16 cellular contexts compared by ENCODE assay signal in the genomic region with DNA sequence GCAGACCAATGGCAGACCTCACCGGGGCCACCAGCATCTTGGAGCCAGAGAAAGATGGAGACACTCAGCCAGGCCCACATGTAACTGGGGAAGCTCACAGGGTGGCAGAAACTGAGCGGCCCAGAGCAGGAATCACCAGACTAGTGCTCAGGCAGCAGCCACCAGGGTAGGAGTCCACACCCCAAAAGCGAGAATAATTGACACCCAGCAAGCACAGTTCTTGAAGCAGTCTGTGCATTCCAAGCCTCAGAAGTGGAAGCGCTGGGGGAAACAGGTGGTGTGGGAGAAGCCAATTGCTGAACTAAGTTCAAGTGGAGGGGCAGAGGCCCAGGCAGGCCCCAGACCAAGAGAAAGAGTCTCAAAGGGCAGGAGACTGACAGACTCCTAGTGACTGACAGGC. TPM values are rescaled to one million over a fixed set of nuclear protein-coding genes. Genes with fewer than 3 reads are reported as not detected.
DNase-seq lines count a peak whose midpoint lies in the region; ATAC-seq, FAIRE-seq and TF ChIP-seq lines count a peak whose summit lies in the region.
"Had no signal": no experiment of that assay in that cellular context is flagged by ENCODE, and none has a peak within 500 bp of the region (broad histone marks: within the 10 kb centered on the region; RNA-seq: fewer than 3 reads in every experiment).

No MANE protein-coding gene starts in this region.

- CTCF ChIA-PET in PC-3 (lab: Charles Lee) = no interaction called here

- H3K4me2 ChIP-seq in PC-3 (ENCODE audit: low read length) = no peak overlapping the region

- H2AFZ ChIP-seq in PC-3 (ENCODE audit: low read length) = no peak overlapping the region

- H3K9ac ChIP-seq in PC-3 (ENCODE audit: low read length) = no peak overlapping the region

- H3K4me1 Mint-ChIP-seq in nephron progenitor cell (peaks cover 39% of the 10 kb centered on the region), type B pancreatic cell (ENCODE audit: unreplicated experiment) (peaks cover 7% of the 10 kb centered on the region)
- H3K4me1 Mint-ChIP-seq: activated naive CD4-positive, alpha-beta T cell treated with anti-CD3 and anti-CD28 coated beads, Interleukin-2, amount 50 U/mL, for 24 hours; memory B cell; stimulated activated memory B cell treated with anti-CD40 and anti-IgM and Interleukin-4, amounts not matched to agents 10 μg/mL and 1 μg/mL and 100 μg/mL, for 72 hours had no signal

- H3K36me3 ChIP-seq in esophagus muscularis mucosa = peaks cover 15 to 68% (median 61%) of the 10 kb centered on the region in 4 donors
- peaks cover 18% of the 10 kb centered on the region for H3K36me3 ChIP-seq in PC-3 (ENCODE audit: low read depth, low read length)
- H3K36me3 ChIP-seq: pancreas had no signal

- peaks cover 36% of the 10 kb centered on the region for H3K36me3 Mint-ChIP-seq in nephron progenitor cell (ENCODE audit: low read depth)
- H3K36me3 Mint-ChIP-seq in type B pancreatic cell = peaks cover 10% of the 10 kb centered on the region
- H3K36me3 Mint-ChIP-seq: activated naive CD4-positive, alpha-beta T cell treated with anti-CD3 and anti-CD28 coated beads, Interleukin-2, amount 50 U/mL, for 24 hours; memory B cell; stimulated activated memory B cell treated with anti-CD40 and anti-IgM and Interleukin-4, amounts not matched to agents 10 μg/mL and 1 μg/mL and 100 μg/mL, for 72 hours had no signal

- no peak for ATAC-seq in PC-3
- ATAC-seq: stimulated activated memory B cell treated with anti-CD40 and anti-IgM and Interleukin-4, amounts not matched to agents 10 μg/mL and 1 μg/mL and 100 μg/mL, for 72 hours had no signal

- peaks cover 41 to 58% (median 53%) of the 10 kb centered on the region in 4 donors for H3K4me1 ChIP-seq in esophagus muscularis mucosa
- H3K4me1 ChIP-seq in PC-3 (ENCODE audit: insufficient read depth, low read length) = peaks cover 6% of the 10 kb centered on the region
- H3K4me1 ChIP-seq: pancreas had no signal

- WGBS in esophagus muscularis mucosa = 74% methylated on average over 4 of the region's 4 CpGs

- H3K4me3 ChIP-seq in esophagus muscularis mucosa = no peak overlapping the region
- H3K4me3 ChIP-seq in PC-3 (ENCODE audit: low read length) = no peak overlapping the region
- H3K4me3 ChIP-seq: pancreas had no signal

- H3K27ac ChIP-seq in angular gyrus (ENCODE audit: low read depth, low read length) (peak overlapping the region; percentile 53), esophagus muscularis mucosa (replicated peaks in 1 of 4) (peak overlapping the region; percentile 24 to 65 (median 46)), PC-3 (ENCODE audit: low read length) (no peak overlapping the region)

- no TSS peak for BruUV-seq in PC-3 (replicated peaks; lab: Mats Ljungman, UMichigan)

- no peaks in the 10 kb centered on the region for H3K9me2 ChIP-seq in PC-3 (replicated peaks; ENCODE audit: low read length)

- intact Hi-C loops in esophagus muscularis mucosa (cut with DNase I) = no loop called here
- intact Hi-C loops in PC-3 (cut with micrococcal nuclease) = no loop called here

- no peaks in the 10 kb centered on the region for H3F3A ChIP-seq in PC-3 (ENCODE audit: low read length, unreplicated experiment)

- H3K79me2 ChIP-seq in PC-3 (ENCODE audit: low read length) = peaks cover 12% of the 10 kb centered on the region

- no peak for TF ChIP-seq EP300 in esophagus muscularis mucosa (IDR thresholded peaks at IDR 0.05)

- no peak for DNase-seq in esophagus muscularis mucosa (ENCODE audit: extremely low spot score)
- DNase-seq in nephron progenitor cell = no peak
- DNase-seq in type B pancreatic cell (ENCODE audit: extremely low spot score, unreplicated experiment) = no peak
- no peak for DNase-seq in PC-3
- DNase-seq in NCI-H1092 treated with DMSO at 0.1 percent for 48 hours (lab: John Stamatoyannopoulos, UW) = no peak
- DNase-seq in urothelium cell line (ENCODE audit: low spot score) = no peak
- DNase-seq: NCI-H1417 treated with DMSO at 0.1 percent for 48 hours, NCI-H524 treated with DMSO at 0.1 percent for 48 hours, SHP77 had no signal

- H3K27me3 Mint-ChIP-seq in nephron progenitor cell (ENCODE audit: low read depth, poor library complexity) (no peaks in the 10 kb centered on the region), type B pancreatic cell (no peaks in the 10 kb centered on the region)
- H3K27me3 Mint-ChIP-seq: activated naive CD4-positive, alpha-beta T cell treated with anti-CD3 and anti-CD28 coated beads, Interleukin-2, amount 50 U/mL, for 24 hours; memory B cell; stimulated activated memory B cell treated with anti-CD40 and anti-IgM and Interleukin-4, amounts not matched to agents 10 μg/mL and 1 μg/mL and 100 μg/mL, for 72 hours had no signal

- no peaks in the 10 kb centered on the region for H3K27me3 ChIP-seq in esophagus muscularis mucosa
- no peaks in the 10 kb centered on the region for H3K27me3 ChIP-seq in PC-3 (ENCODE audit: low read length)
- H3K27me3 ChIP-seq: pancreas had no signal

- POLR2A ChIA-PET in PC-3 (lab: Charles Lee; ENCODE audit: unreplicated experiment) = no interaction called here

- H3K9me3 ChIP-seq in esophagus muscularis mucosa (no peaks in the 10 kb centered on the region), PC-3 (ENCODE audit: low read length) (no peaks in the 10 kb centered on the region)
- H3K9me3 ChIP-seq: pancreas had no signal

- H3K27ac Mint-ChIP-seq in nephron progenitor cell (peak overlapping the region; percentile 57), type B pancreatic cell (peak overlapping the region; percentile 61)
- H3K27ac Mint-ChIP-seq: activated naive CD4-positive, alpha-beta T cell treated with anti-CD3 and anti-CD28 coated beads, Interleukin-2, amount 50 U/mL, for 24 hours; memory B cell; stimulated activated memory B cell treated with anti-CD40 and anti-IgM and Interleukin-4, amounts not matched to agents 10 μg/mL and 1 μg/mL and 100 μg/mL, for 72 hours had no signal

- H3K4me3 Mint-ChIP-seq in nephron progenitor cell = no peak overlapping the region
- no peak overlapping the region for H3K4me3 Mint-ChIP-seq in type B pancreatic cell
- H3K4me3 Mint-ChIP-seq: activated naive CD4-positive, alpha-beta T cell treated with anti-CD3 and anti-CD28 coated beads, Interleukin-2, amount 50 U/mL, for 24 hours; memory B cell; stimulated activated memory B cell treated with anti-CD40 and anti-IgM and Interleukin-4, amounts not matched to agents 10 μg/mL and 1 μg/mL and 100 μg/mL, for 72 hours had no signal

- H4K20me1 ChIP-seq in PC-3 (ENCODE audit: low read length) = no peaks in the 10 kb centered on the region

- no peak for FAIRE-seq in urothelium cell line (lab: Jason Lieb, UNC)
- FAIRE-seq: pancreas, TTC549 had no signal

- no peaks in the 10 kb centered on the region for H3K9me3 Mint-ChIP-seq in nephron progenitor cell
- no peaks in the 10 kb centered on the region for H3K9me3 Mint-ChIP-seq in type B pancreatic cell
- H3K9me3 Mint-ChIP-seq: activated naive CD4-positive, alpha-beta T cell treated with anti-CD3 and anti-CD28 coated beads, Interleukin-2, amount 50 U/mL, for 24 hours; memory B cell; stimulated activated memory B cell treated with anti-CD40 and anti-IgM and Interleukin-4, amounts not matched to agents 10 μg/mL and 1 μg/mL and 100 μg/mL, for 72 hours had no signal

- no peak for TF ChIP-seq POLR2A in esophagus muscularis mucosa (IDR thresholded peaks at IDR 0.05; ENCODE audit: low read depth)

- TF ChIP-seq CTCF in esophagus muscularis mucosa (IDR thresholded peaks at IDR 0.05) = no peak
- TF ChIP-seq CTCF in nephron progenitor cell (IDR thresholded peaks at IDR 0.05) = no peak
- no peak for TF ChIP-seq CTCF in type B pancreatic cell (conservative IDR thresholded peaks at IDR 0.05)
- TF ChIP-seq CTCF in PC-3 (conservative IDR thresholded peaks at IDR 0.05; ENCODE audit: low read depth, low read length) = no peak

RNA-seq across cellular contexts. Expression of a gene that starts 8.0 kb away (rescaled TPM):
- 10 to 100 TPM; 58.0 to 87.4 (median 72.9) TPM for total RNA-seq in esophagus muscularis mucosa
- 105 and 231 TPM in 2 replicates for total RNA-seq in type B pancreatic cell (ENCODE audit: low replicate concordance)
- total RNA-seq in PC-3 (2014; rRNA removed) = 229 and 263 TPM in 2 replicates

RNA-seq across cellular contexts. Expression of a gene that starts 10.7 kb away (rescaled TPM):
- total RNA-seq in esophagus muscularis mucosa = 10 to 100 TPM in 1 of 4 donors, 1 to 10 TPM in 3; 1.3 to 60.6 (median 7.0) TPM
- total RNA-seq in type B pancreatic cell (ENCODE audit: low replicate concordance) = 19.0 and 22.8 TPM in 2 replicates
- 14.5 and 26.1 TPM in 2 replicates for total RNA-seq in PC-3 (2014; rRNA removed)

RNA-seq across cellular contexts. Expression of a gene that starts 30.5 kb away (rescaled TPM):
- total RNA-seq in esophagus muscularis mucosa (100 to 1,000 TPM; 101 to 127 (median 118) TPM), type B pancreatic cell (ENCODE audit: low replicate concordance) (0.12 TPM in 1 of 2 replicates, not detected in the other), PC-3 (2014; rRNA removed) (0.33 TPM in 1 of 2 replicates, not detected in the other)
- total RNA-seq: activated CD8-positive, alpha-beta memory T cell treated with anti-CD3 and anti-CD28 coated beads for 36 hours had no signal

Comparison
In these comparisons a context has a peak if more than half of its experiments do, and no peak if none do; other contexts are left out.
1. RNA of a gene that starts 30.5 kb away (total RNA-seq): 101 to 127 TPM in esophagus muscularis mucosa; 0.33 TPM in PC-3 and 0.12 TPM in type B pancreatic cell; every median in the first group is over 10 times any median in the second.